11 cellular contexts compared by ENCODE assay signal in genomic region chr2:175373001-175373727, GRCh38.
A peak's percentile ranks its signal among the peaks of the same experiment; 100 is the strongest.
DNase-seq lines count a peak whose midpoint lies in the region; ATAC-seq and TF ChIP-seq lines count a peak whose summit lies in the region.
"Had no signal": no experiment of that assay in that cellular context is flagged by ENCODE, and none has a peak within 500 bp of the region (broad histone marks: within the 10 kb centered on the region; RNA-seq: fewer than 3 reads in every experiment).

No MANE protein-coding gene starts in this region.

- H3K27me3 ChIP-seq in right lobe of liver, result no peaks in the 10 kb centered on the region

- H3K4me1 ChIP-seq in right lobe of liver, result no peaks in the 10 kb centered on the region

- TF ChIP-seq CTCF in right lobe of liver (IDR thresholded peaks at IDR 0.05), result no peak

- WGBS in right lobe of liver (ENCODE audit: insufficient coverage, low coverage, low lambda C conversion rate, missing lambda C conversion rate), result 23% methylated on average over 8 of the region's 8 CpGs

- DNase-seq in AG20443 (ENCODE audit: low spot score) (peak; percentile 67), HT1080 (ENCODE audit: low read depth) (peak; percentile 77), amniotic epithelial cell (ENCODE audit: low read depth) (peak; percentile 51), right lobe of liver (peak in 1 of 3 donors; percentile 19), left colon (no peak), hippocampal formation (lab: John Stamatoyannopoulos, UW) (no peak), NCI-H1436 treated with DMSO at 0.1 percent for 48 hours (lab: John Stamatoyannopoulos, UW) (no peak)
- DNase-seq in stimulated activated CD4-positive, alpha-beta T cell treated with anti-CD3 and anti-CD28 coated beads, Interleukin-2, amount 100 ng/mL, for 24 hours, result no peak
- DNase-seq: CD4-positive, alpha-beta T cell; immature natural killer cell had no signal

- no peaks in the 10 kb centered on the region for H3K36me3 ChIP-seq in right lobe of liver

- H3K27ac ChIP-seq in right lobe of liver, result no peak overlapping the region

- no peaks in the 10 kb centered on the region for H3K9me3 ChIP-seq in right lobe of liver

- intact Hi-C loops in right lobe of liver (cut with DNase I) (no loop called here), left colon (cut with DNase I, micrococcal nuclease) (no loop called here)

- no peak for TF ChIP-seq POLR2A in right lobe of liver (IDR thresholded peaks at IDR 0.05)

- H3K4me3 ChIP-seq in right lobe of liver, result no peak overlapping the region
- H3K4me3 ChIP-seq: K562 had no signal

- ATAC-seq in right lobe of liver, result peak; percentile 46 to 89 (median 66)
- ATAC-seq in left colon, result no peak
- ATAC-seq: K562 had no signal

Comparison
In these comparisons a context has a peak if more than half of its experiments do, and no peak if none do; other contexts are left out.
1. DNase-seq: peak in AG20443 (single experiment), HT1080 (single experiment) and amniotic epithelial cell (single experiment); none in left colon (0 of 2), hippocampal formation (0 of 2), stimulated activated CD4-positive, alpha-beta T cell treated with anti-CD3 and anti-CD28 coated beads, Interleukin-2, amount 100 ng/mL, for 24 hours (0 of 2) and NCI-H1436 treated with DMSO at 0.1 percent for 48 hours (single experiment).